ENCODE assay signal across 14 cellular contexts in the genomic region with DNA sequence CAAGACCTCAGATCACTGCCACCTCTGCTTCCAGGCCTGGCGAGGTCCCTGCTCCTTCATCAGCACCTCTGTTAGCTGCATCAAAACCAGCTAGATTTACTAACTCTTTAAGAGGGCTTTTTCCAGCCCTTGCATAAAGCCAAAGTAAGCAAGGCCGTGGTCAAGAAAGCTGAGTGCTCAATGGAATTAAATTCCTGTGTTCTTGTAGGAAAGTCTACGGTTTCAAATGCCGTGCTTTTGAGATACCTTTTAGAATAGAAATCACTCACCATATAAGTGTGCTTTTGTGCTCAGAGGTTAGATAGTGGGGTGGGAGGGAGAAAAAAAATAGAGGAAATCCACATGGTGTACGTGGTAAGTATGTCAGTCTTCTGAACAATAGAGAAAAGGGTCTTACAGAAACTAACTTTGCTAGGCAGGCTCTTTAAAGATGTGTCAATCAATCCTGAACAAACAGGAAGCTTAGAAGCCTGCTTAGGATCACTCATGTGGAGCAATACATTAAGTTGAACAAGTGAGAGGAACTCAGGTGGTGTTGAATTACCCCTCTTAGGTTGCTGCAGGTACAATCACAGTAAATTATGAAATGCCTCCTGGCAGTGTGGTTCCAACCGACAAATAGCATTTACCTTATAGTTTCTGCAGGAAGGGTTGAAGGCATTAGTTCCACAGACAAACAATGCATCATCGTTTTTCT.
DNase-seq lines count a peak whose midpoint lies in the region; ATAC-seq and TF ChIP-seq lines count a peak whose summit lies in the region.
"Had no signal": no experiment of that assay in that cellular context is flagged by ENCODE, and none has a peak within 500 bp of the region (broad histone marks: within the 10 kb centered on the region; RNA-seq: fewer than 3 reads in every experiment).

No MANE protein-coding gene starts in this region.

- no peak overlapping the region for H3K4me3 ChIP-seq in heart right ventricle
- H3K4me3 ChIP-seq: mucosa of descending colon had no signal

- no peaks in the 10 kb centered on the region for H3K9me3 ChIP-seq in heart right ventricle
- H3K9me3 ChIP-seq: mucosa of descending colon had no signal

- H3K4me1 ChIP-seq in heart right ventricle: peaks cover 0 to 22% (median 11%) of the 10 kb centered on the region in 9 donors

- DNase-seq in COLO668 (lab: John Stamatoyannopoulos, UW; ENCODE audit: unreplicated experiment): peak; percentile 19
- DNase-seq in NCI-H128 (lab: John Stamatoyannopoulos, UW; ENCODE audit: unreplicated experiment): peak; percentile 58
- peak; percentile 11 to 53 for DNase-seq in NCI-H526 (lab: John Stamatoyannopoulos, UW)
- peak; percentile 32 for DNase-seq in iPS-NIHi11 (ENCODE audit: low spot score)
- no peak for DNase-seq in heart right ventricle
- DNase-seq in epidermal melanocyte (ENCODE audit: insufficient read length, low spot score): no peak
- no peak for DNase-seq in stimulated activated naive CD8-positive, alpha-beta T cell treated with anti-CD3 and anti-CD28 coated beads, Interleukin-15, Interleukin-2, amounts not matched to agents 100 U/mL and 50 U/mL, for 24 hours
- DNase-seq: activated CD4-positive, alpha-beta memory T cell treated with anti-CD3 and anti-CD28 coated beads, Interleukin-2, amount 10 ng/mL, durations not matched to agents 7 days and 5 days; foreskin keratinocyte; mucosa of descending colon; NCI-H2227 treated with DMSO at 0.1 percent for 48 hours; RPMI8226; T1000 had no signal

- WGBS in heart right ventricle, 2 donors: 72 to 86% methylated on average over 7 of the region's 7 CpGs

- no peak overlapping the region for H3K27ac ChIP-seq in heart right ventricle
- H3K27ac ChIP-seq: foreskin keratinocyte had no signal

- intact Hi-C loops in heart right ventricle (cut with DNase I): no loop called here

- H3K36me3 ChIP-seq in heart right ventricle: peaks cover 0 to 47% (median 0%) of the 10 kb centered on the region in 9 donors

- no peak for TF ChIP-seq CTCF in heart right ventricle (IDR thresholded peaks at IDR 0.05)

- no peaks in the 10 kb centered on the region for H3K27me3 ChIP-seq in heart right ventricle
- H3K27me3 ChIP-seq: foreskin keratinocyte had no signal

- no peak for ATAC-seq in GM18868 (IDR thresholded peaks at IDR 0.05; ENCODE audit: unreplicated experiment)
- ATAC-seq in heart right ventricle: no peak
- ATAC-seq in stimulated activated naive CD8-positive, alpha-beta T cell treated with anti-CD3 and anti-CD28 coated beads, Interleukin-15, Interleukin-2, amounts not matched to agents 100 U/mL and 50 U/mL, for 24 hours: no peak
- ATAC-seq: foreskin keratinocyte, mucosa of descending colon had no signal

Comparison
In these comparisons a context has a peak if more than half of its experiments do, and no peak if none do; other contexts are left out.
1. DNase-seq: peak in COLO668 (single experiment), NCI-H128 (single experiment), NCI-H526 (2 of 2) and iPS-NIHi11 (single experiment); none in heart right ventricle (0 of 2), epidermal melanocyte (single experiment) and stimulated activated naive CD8-positive, alpha-beta T cell treated with anti-CD3 and anti-CD28 coated beads, Interleukin-15, Interleukin-2, amounts not matched to agents 100 U/mL and 50 U/mL, for 24 hours (single experiment).